Comparison of ENCODE assay signal across 11 cellular contexts in the genomic region with DNA sequence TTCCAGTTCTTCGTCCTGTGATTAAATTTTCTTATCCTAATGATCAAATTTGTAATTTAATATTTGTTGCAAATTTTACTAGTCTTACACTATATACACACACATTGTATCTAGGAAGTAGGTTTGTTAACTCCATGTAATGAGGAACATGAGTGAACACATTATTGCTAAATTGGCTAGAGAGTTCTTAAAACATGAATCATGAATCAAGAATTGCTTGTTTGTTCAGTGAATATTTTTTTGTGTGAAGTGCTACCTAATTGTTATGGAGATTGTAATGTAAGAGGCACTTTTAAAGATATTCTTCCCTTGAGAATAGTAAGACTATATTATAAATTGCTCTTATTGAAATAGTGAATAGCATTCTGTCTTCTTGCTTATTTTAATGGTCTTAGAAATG. TPM values are rescaled to one million over a fixed set of nuclear protein-coding genes. Genes with fewer than 3 reads are reported as not detected.
A peak's percentile ranks its signal among the peaks of the same experiment; 100 is the strongest.
DNase-seq lines count a peak whose midpoint lies in the region; ATAC-seq and TF ChIP-seq lines count a peak whose summit lies in the region.
"Had no signal": no experiment of that assay in that cellular context is flagged by ENCODE, and none has a peak within 500 bp of the region (broad histone marks: within the 10 kb centered on the region; RNA-seq: fewer than 3 reads in every experiment).

No MANE protein-coding gene starts in this region.

- H4K20me1 ChIP-seq in mammary epithelial cell (ENCODE audit: insufficient read depth, low read length): no peaks in the 10 kb centered on the region

- dilution Hi-C loops in mammary epithelial cell (cut with HindIII; ENCODE audit: low sequenced_read_pairs): no loop called here

- H3K4me2 ChIP-seq in mammary epithelial cell (ENCODE audit: insufficient read depth, low read depth, low read length): peak overlapping the region; percentile 66
- H3K4me2 ChIP-seq: neural progenitor cell had no signal

- H3K4me1 ChIP-seq in mammary epithelial cell (ENCODE audit: insufficient read depth, low read length) (peaks cover 31% of the 10 kb centered on the region), lower lobe of right lung (peaks cover 26% of the 10 kb centered on the region)

- peak overlapping the region; percentile 41 for H3K27ac ChIP-seq in mammary epithelial cell (ENCODE audit: insufficient read depth, low read depth, low read length)
- peak overlapping the region; percentile 4 for H3K27ac ChIP-seq in lower lobe of right lung
- H3K27ac ChIP-seq: neural progenitor cell had no signal

- WGBS in mammary epithelial cell (ENCODE audit: low coverage, missing lambda C conversion rate): 25% methylated on average over 1 of the region's 1 CpG

- H3K79me2 ChIP-seq in mammary epithelial cell (ENCODE audit: insufficient read depth, low read length): peaks cover 92% of the 10 kb centered on the region

- in situ Hi-C loops in mammary epithelial cell (cut with MboI; ENCODE audit: low sequenced_read_pairs in 2 of 2) (no loop called here), ACHN (cut with HindIII; ENCODE audit: low pct_ligation_motif_present, low pct_unique_long_range_greater_than_20kb, low sequenced_read_pairs) (no loop called here)

- intact Hi-C loops in mammary epithelial cell (cut with micrococcal nuclease) (no loop called here), lower lobe of right lung (cut with DNase I) (no loop called here)

- H3K9ac ChIP-seq in mammary epithelial cell (ENCODE audit: insufficient read depth, low read length): no peak overlapping the region
- H3K9ac ChIP-seq: neural progenitor cell had no signal

- TF ChIP-seq CTCF in mammary epithelial cell (conservative IDR thresholded peaks at IDR 0.05 in 1 of 2, IDR thresholded peaks at IDR 0.05 in 1 of 2; ENCODE audit: extremely low read depth in 1 of 2, insufficient read depth in 1 of 2, low read depth in 1 of 2, low read length in 2 of 2) (no peak), lower lobe of right lung (IDR thresholded peaks at IDR 0.05) (no peak)

- ATAC-seq in lower lobe of right lung (peak; percentile 4 to 14), HG03175 (IDR thresholded peaks at IDR 0.05; ENCODE audit: unreplicated experiment) (no peak)

- no peaks in the 10 kb centered on the region for H3K9me3 ChIP-seq in mammary epithelial cell (replicated peaks; ENCODE audit: insufficient read depth, low read length)
- no peaks in the 10 kb centered on the region for H3K9me3 ChIP-seq in lower lobe of right lung

- H3K36me3 ChIP-seq in mammary epithelial cell (ENCODE audit: insufficient read depth, low read length) (peaks cover 7% of the 10 kb centered on the region), lower lobe of right lung (no peaks in the 10 kb centered on the region)
- H3K36me3 ChIP-seq: neural progenitor cell had no signal

- peak; percentile 64 for DNase-seq in EH (ENCODE audit: low read depth)
- peak; percentile 22 for DNase-seq in M059J (ENCODE audit: low read depth)
- DNase-seq in mammary epithelial cell: peak; percentile 57
- no peak for DNase-seq in lower lobe of right lung
- DNase-seq in T-helper 9 cell: no peak
- DNase-seq in ACHN: no peak
- DNase-seq: amniotic stem cell, head of caudate nucleus, NCI-H2081 had no signal

- no TSS peak for BruUV-seq in mammary epithelial cell (replicated peaks; lab: Mats Ljungman, UMichigan)

- no peak overlapping the region for H2AFZ ChIP-seq in mammary epithelial cell (ENCODE audit: low read depth, low read length)
- H2AFZ ChIP-seq: neural progenitor cell had no signal

- CTCF ChIA-PET in mammary epithelial cell (lab: Charles Lee; ENCODE audit: low non-redundant PET): no interaction called here

- H3K27me3 ChIP-seq in mammary epithelial cell (ENCODE audit: insufficient read depth, low read length): no peaks in the 10 kb centered on the region
- H3K27me3 ChIP-seq in lower lobe of right lung (ENCODE audit: low read depth): no peaks in the 10 kb centered on the region

- H3K4me3 ChIP-seq in mammary epithelial cell (replicated peaks in 1 of 3; ENCODE audit: insufficient read depth in 1 of 3, low read depth in 2 of 3, low read length in 3 of 3) (peak overlapping the region in 2 of 3 experiments; percentile 2 to 4), lower lobe of right lung (no peak overlapping the region)
- H3K4me3 ChIP-seq: neural progenitor cell had no signal

RNA-seq across cellular contexts. Expression of a gene that starts 4.6 kb away (rescaled TPM):
- total RNA-seq in M059J (2014; rRNA removed; shearing (Covaris generic)): 50.1 and 69.1 TPM in 2 replicates
- 10 to 100 TPM; 56.7 to 59.4 TPM for total RNA-seq in mammary epithelial cell
- polyA plus RNA-seq in mammary epithelial cell: 37.8 TPM
- polyA minus RNA-seq in mammary epithelial cell: 103 TPM
- total RNA-seq in lower lobe of right lung: 16.5 TPM

RNA-seq across cellular contexts. Expression of a gene that starts 24.5 kb away (rescaled TPM):
- 0.37 and 2.3 TPM in 2 replicates for total RNA-seq in M059J (2014; rRNA removed; shearing (Covaris generic))
- total RNA-seq in mammary epithelial cell (1 to 10 TPM in 1 of 2 donors, under 1 TPM in 1; 0.67 to 2.6 TPM), lower lobe of right lung (1.3 TPM)
- polyA plus RNA-seq in mammary epithelial cell: 0.69 TPM
- not detected for polyA minus RNA-seq in mammary epithelial cell

Comparison
In these comparisons a context has a peak if more than half of its experiments do, and no peak if none do; other contexts are left out.
1. DNase-seq: peak in EH (single experiment), M059J (single experiment) and mammary epithelial cell (single experiment); none in lower lobe of right lung (single experiment), T-helper 9 cell (single experiment) and ACHN (single experiment).